29 cellular contexts compared by ENCODE assay signal in the genomic region with DNA sequence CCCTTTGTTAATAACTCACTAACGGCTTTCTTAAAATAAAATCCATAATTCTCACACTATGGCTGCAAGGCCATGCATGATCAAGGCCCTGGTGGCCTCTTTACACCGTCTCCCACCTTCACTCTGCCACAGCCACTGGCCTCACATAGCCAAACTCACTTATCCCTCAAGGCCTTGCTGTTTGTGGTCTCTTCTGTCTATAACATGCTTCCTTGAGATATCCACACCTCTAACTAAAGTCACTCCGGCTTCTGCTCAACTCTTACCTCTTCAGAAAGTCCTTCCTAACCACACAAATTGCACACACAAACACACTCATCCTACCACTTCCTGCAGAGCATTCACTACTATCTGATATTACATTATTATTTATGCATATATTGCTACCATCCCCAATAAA.
"Had no signal": no experiment of that assay in that cellular context is flagged by ENCODE, and none has a peak within 500 bp of the region (broad histone marks: within the 10 kb centered on the region; RNA-seq: fewer than 3 reads in every experiment).

No MANE protein-coding gene starts in this region.

- ATAC-seq: SK-N-SH treated with all-trans-retinoic acid at 6 μM for 48 hours had no signal

- H3K4me1 Mint-ChIP-seq: activated B cell treated with CpG ODN at 0.5 μM for 24 hours had no signal

- H3K36me3 Mint-ChIP-seq: activated naive CD8-positive, alpha-beta T cell treated with anti-CD3 and anti-CD28 coated beads for 36 hours had no signal

- H3K27me3 Mint-ChIP-seq: activated B cell treated with CpG ODN at 0.5 μM for 24 hours; activated CD4-positive, alpha-beta T cell treated with anti-CD3 and anti-CD28 coated beads, Interleukin-2, amount 10 ng/mL, durations not matched to agents 24 days and 14 days; activated naive CD4-positive, alpha-beta T cell treated with anti-CD3 and anti-CD28 coated beads, Interleukin-2, amount 10 ng/mL, durations not matched to agents 7 days and 5 days; activated naive CD8-positive, alpha-beta T cell treated with anti-CD3 and anti-CD28 coated beads for 36 hours had no signal

- H3K36me3 ChIP-seq: brain microvascular endothelial cell, cardiac muscle cell, Peyer's patch had no signal

- H3K27me3 ChIP-seq: brain microvascular endothelial cell, cardiac muscle cell, Peyer's patch, SJCRH30 had no signal

- H3K4me1 ChIP-seq: Peyer's patch, SJCRH30 had no signal

- DNase-seq: activated B cell treated with CpG ODN at 0.5 μM for 24 hours; activated CD4-positive, alpha-beta T cell treated with anti-CD3 and anti-CD28 coated beads for 1 hour; activated CD4-positive, alpha-beta T cell treated with anti-CD3 and anti-CD28 coated beads, Interleukin-2, amount 10 ng/mL, durations not matched to agents 24 days and 14 days; activated CD4-positive, alpha-beta T cell treated with anti-CD3 and anti-CD28 coated beads, Interleukin-2, amount 50 U/mL, for 48 hours; activated gamma-delta T cell treated with Interleukin-2 at 50 U/mL for 16 hours; activated naive CD4-positive, alpha-beta T cell treated with anti-CD3 and anti-CD28 coated beads, Interleukin-2, amount 10 ng/mL, durations not matched to agents 7 days and 5 days; activated naive CD8-positive, alpha-beta T cell treated with anti-CD3 and anti-CD28 coated beads for 36 hours; activated T-cell treated with anti-CD3 and anti-CD28 coated beads for 4 hours; activated T-cell treated with anti-CD3 and anti-CD28 coated beads, Interleukin-2, amount 50 U/mL, for 48 hours; brain microvascular endothelial cell; cerebellar nuclear complex; KBM-7; NCI-H1092; NCI-H1417 treated with DMSO at 0.1 percent for 48 hours; NCI-H1694; NCI-H2029; NCI-H345; NCI-H510A treated with DMSO at 0.1 percent for 48 hours; NCI-H69; NK-92 treated with Interleukin-12 subunit alpha and Interleukin-12 subunit beta, amount 100 ng/mL, for 24 hours; OCI-M1; Peyer's patch; Right ventricle myocardium superior; SJCRH30 had no signal

- H3K9me3 ChIP-seq: Peyer's patch, SJCRH30 had no signal

- H3K27ac ChIP-seq: brain microvascular endothelial cell, cardiac muscle cell, Peyer's patch, RWPE1, SJCRH30 had no signal

- H3K9me3 Mint-ChIP-seq: activated B cell treated with CpG ODN at 0.5 μM for 24 hours; activated CD4-positive, alpha-beta T cell treated with anti-CD3 and anti-CD28 coated beads, Interleukin-2, amount 10 ng/mL, durations not matched to agents 24 days and 14 days; activated naive CD4-positive, alpha-beta T cell treated with anti-CD3 and anti-CD28 coated beads, Interleukin-2, amount 10 ng/mL, durations not matched to agents 7 days and 5 days; activated naive CD8-positive, alpha-beta T cell treated with anti-CD3 and anti-CD28 coated beads for 36 hours; activated T-helper 2 cell treated with anti-CD3 and anti-CD28 coated beads, Interferon-gamma antibody, Interleukin-2, Interleukin-4, amounts not matched to agents 10 μg/mL and 5 μg/mL and 100 μg/mL, durations not matched to agents 14 hours and 24 hours and 36 hours; T-helper 1 cell treated with Interleukin-12 subunit alpha and Interleukin-12 subunit beta and Interleukin-4 antibody, amounts not matched to agents 30 μg/mL and 1 μg/mL, for 36 hours had no signal

- H3K4me3 Mint-ChIP-seq: activated B cell treated with CpG ODN at 0.5 μM for 24 hours; activated CD4-positive, alpha-beta T cell treated with anti-CD3 and anti-CD28 coated beads, Interleukin-2, amount 10 ng/mL, durations not matched to agents 24 days and 14 days; activated naive CD4-positive, alpha-beta T cell treated with anti-CD3 and anti-CD28 coated beads, Interleukin-2, amount 10 ng/mL, durations not matched to agents 7 days and 5 days; activated naive CD8-positive, alpha-beta T cell treated with anti-CD3 and anti-CD28 coated beads for 36 hours; T-helper 1 cell treated with Interleukin-12 subunit alpha and Interleukin-12 subunit beta and Interleukin-4 antibody, amounts not matched to agents 30 μg/mL and 1 μg/mL, for 36 hours had no signal

- H3K4me3 ChIP-seq: cardiac muscle cell, Peyer's patch, SJCRH30 had no signal

- H3K27ac Mint-ChIP-seq: activated B cell treated with CpG ODN at 0.5 μM for 24 hours; activated CD4-positive, alpha-beta T cell treated with anti-CD3 and anti-CD28 coated beads, Interleukin-2, amount 10 ng/mL, durations not matched to agents 24 days and 14 days; activated naive CD4-positive, alpha-beta T cell treated with anti-CD3 and anti-CD28 coated beads, Interleukin-2, amount 10 ng/mL, durations not matched to agents 7 days and 5 days; activated naive CD8-positive, alpha-beta T cell treated with anti-CD3 and anti-CD28 coated beads for 36 hours; activated T-helper 2 cell treated with anti-CD3 and anti-CD28 coated beads, Interferon-gamma antibody, Interleukin-2, Interleukin-4, amounts not matched to agents 10 μg/mL and 5 μg/mL and 100 μg/mL, durations not matched to agents 14 hours and 24 hours and 36 hours; T-helper 1 cell treated with Interleukin-12 subunit alpha and Interleukin-12 subunit beta and Interleukin-4 antibody, amounts not matched to agents 30 μg/mL and 1 μg/mL, for 36 hours had no signal
